In genomic region chr17:1686086-1686485, GRCh38 we compare ENCODE assay signal across 19 cellular contexts. TPM values are rescaled to one million over a fixed set of nuclear protein-coding genes. Genes with fewer than 3 reads are reported as not detected.
DNase-seq lines count a peak whose midpoint lies in the region; ATAC-seq and TF ChIP-seq lines count a peak whose summit lies in the region.
"Had no signal": no experiment of that assay in that cellular context is flagged by ENCODE, and none has a peak within 500 bp of the region (broad histone marks: within the 10 kb centered on the region; RNA-seq: fewer than 3 reads in every experiment).

No MANE protein-coding gene starts in this region.

- H3K4me2 ChIP-seq in SK-N-SH = no peak overlapping the region
- H3K4me2 ChIP-seq in GM23338 = no peak overlapping the region

- no peak overlapping the region for H3K27ac ChIP-seq in SK-N-SH (ENCODE audit: low read depth in 2 of 2, low read length in 1 of 2)
- no peak overlapping the region for H3K27ac ChIP-seq in GM23338 (ENCODE audit: low read depth)
- H3K27ac ChIP-seq: ascending aorta, coronary artery, SK-N-MC, thoracic aorta had no signal

- H3K27me3 ChIP-seq in SK-N-SH (ENCODE audit: insufficient read depth) = no peaks in the 10 kb centered on the region
- H3K27me3 ChIP-seq in GM23338 (ENCODE audit: insufficient read depth) = no peaks in the 10 kb centered on the region
- H3K27me3 ChIP-seq: ascending aorta had no signal

- H3K9me3 Mint-ChIP-seq in GM23338 = peaks cover 16% of the 10 kb centered on the region
- H3K9me3 Mint-ChIP-seq in naive thymus-derived CD8-positive, alpha-beta T cell = peaks cover 0 to 2% (median 0%) of the 10 kb centered on the region in 9 donors

- no peak overlapping the region for H2AFZ ChIP-seq in SK-N-SH (ENCODE audit: low read depth)
- no peak overlapping the region; the same call in 1 of the 2 replicates for H2AFZ ChIP-seq in GM23338

- no peak overlapping the region for H3K27ac Mint-ChIP-seq in GM23338
- H3K27ac Mint-ChIP-seq in naive thymus-derived CD8-positive, alpha-beta T cell = peak overlapping the region in 8 of 10 donors; percentile 16 to 87 (median 74)

- WGBS in SK-N-SH (ENCODE audit: low lambda C conversion rate) = 53% methylated on average over 7 of the region's 7 CpGs

- H3K27me3 Mint-ChIP-seq in GM23338 (ENCODE audit: insufficient read depth, low read depth, poor library complexity) = peaks cover 16% of the 10 kb centered on the region
- H3K27me3 Mint-ChIP-seq in naive thymus-derived CD8-positive, alpha-beta T cell = no peaks in the 10 kb centered on the region

- H3K4me1 Mint-ChIP-seq in GM23338 = peaks cover 10% of the 10 kb centered on the region
- peaks cover 23 to 39% (median 38%) of the 10 kb centered on the region in 4 donors for H3K4me1 Mint-ChIP-seq in naive thymus-derived CD8-positive, alpha-beta T cell

- TF ChIP-seq CTCF in SK-N-SH (IDR thresholded peaks at IDR 0.05) = no peak
- TF ChIP-seq CTCF in GM23338 (conservative IDR thresholded peaks at IDR 0.05; ENCODE audit: low read depth in 2 of 2) = no peak

- H3K4me3 Mint-ChIP-seq in GM23338 = peak overlapping the region; percentile 3; the same call in 1 of the 3 replicates
- H3K4me3 Mint-ChIP-seq in naive thymus-derived CD8-positive, alpha-beta T cell = peak overlapping the region in 2 of 10 donors; percentile 13 to 18
- H3K4me3 Mint-ChIP-seq: CD14-positive monocyte had no signal

- TF ChIP-seq EP300 in SK-N-SH (IDR thresholded peaks at IDR 0.05; ENCODE audit: borderline replicate concordance in 1 of 2, low read depth in 1 of 2, low read length in 1 of 2) = no peak

- H3K4me3 ChIP-seq in SK-N-SH (ENCODE audit: low read depth in 2 of 2, low read length in 1 of 2) (no peak overlapping the region), GM23338 (no peak overlapping the region)
- H3K4me3 ChIP-seq: coronary artery, SK-N-MC, thoracic aorta had no signal

- POLR2A ChIA-PET in SK-N-SH (lab: Yijun Ruan, JAX) = no interaction called here
- POLR2A ChIA-PET in naive thymus-derived CD8-positive, alpha-beta T cell (lab: Charles Lee) = no interaction called here

- no peaks in the 10 kb centered on the region for H3F3A ChIP-seq in SK-N-SH (replicated peaks; ENCODE audit: insufficient read depth)
- peaks cover 5% of the 10 kb centered on the region; the same call in 1 of the 2 replicates for H3F3A ChIP-seq in GM23338 (replicated peaks; ENCODE audit: low read depth)

- peaks cover 33% of the 10 kb centered on the region for H3K79me2 ChIP-seq in SK-N-SH (ENCODE audit: insufficient read depth)
- H3K79me2 ChIP-seq in GM23338 (replicated peaks; ENCODE audit: insufficient read depth) = peaks cover 31% of the 10 kb centered on the region

- CTCF ChIA-PET in SK-N-SH (lab: Yijun Ruan, JAX) = no interaction called here

- no peak overlapping the region for H3K9ac ChIP-seq in SK-N-SH

- H3K4me1 ChIP-seq in SK-N-SH (ENCODE audit: control insufficient read depth in 1 of 2, insufficient read depth in 2 of 2, low read depth in 1 of 2, low read length in 1 of 2) = peaks cover 4 to 9% of the 10 kb centered on the region in 2 experiments; a peak in 2 of 4 replicates
- peaks cover 5% of the 10 kb centered on the region for H3K4me1 ChIP-seq in GM23338 (ENCODE audit: insufficient read depth)

- no peaks in the 10 kb centered on the region for H3K9me2 ChIP-seq in SK-N-SH
- no peaks in the 10 kb centered on the region for H3K9me2 ChIP-seq in GM23338 (ENCODE audit: insufficient read depth)

- DNase-seq in SK-N-SH = no peak
- DNase-seq in GM23338 (ENCODE audit: low spot score) = no peak
- DNase-seq in amniotic epithelial cell (ENCODE audit: low read depth) = peak; percentile 63
- DNase-seq in naive thymus-derived CD8-positive, alpha-beta T cell = no peak
- no peak for DNase-seq in NCI-H345 treated with DMSO at 0.1 percent for 48 hours (lab: John Stamatoyannopoulos, UW; ENCODE audit: unreplicated experiment)
- DNase-seq in amygdala (lab: John Stamatoyannopoulos, UW) = no peak
- DNase-seq in T1000 (lab: John Stamatoyannopoulos, UW) = no peak
- DNase-seq: erythroblast, islet precursor cell, Karpas-422, NCI-H146, NCI-H510A, occipital lobe had no signal

- H4K20me1 ChIP-seq in SK-N-SH (ENCODE audit: insufficient read depth) (peaks cover 26% of the 10 kb centered on the region), GM23338 (replicated peaks; ENCODE audit: insufficient read depth) (peaks cover 22% of the 10 kb centered on the region)

- H3K36me3 Mint-ChIP-seq in GM23338 (ENCODE audit: low read depth) = peaks cover 44% of the 10 kb centered on the region
- peaks cover 9 to 33% (median 10%) of the 10 kb centered on the region in 3 donors for H3K36me3 Mint-ChIP-seq in naive thymus-derived CD8-positive, alpha-beta T cell

- ATAC-seq in SK-N-SH treated with all-trans-retinoic acid at 6 μM for 48 hours (no peak), GM23338 (no peak)
- no peak for ATAC-seq in naive thymus-derived CD8-positive, alpha-beta T cell

- peaks cover 18 to 20% of the 10 kb centered on the region in 2 experiments for H3K36me3 ChIP-seq in SK-N-SH (replicated peaks in 1 of 2; ENCODE audit: control insufficient read depth in 1 of 2, insufficient read depth in 2 of 2, low read length in 1 of 2)
- peaks cover 25% of the 10 kb centered on the region for H3K36me3 ChIP-seq in GM23338 (ENCODE audit: insufficient read depth)

- H3K9me3 ChIP-seq in SK-N-SH = no peaks in the 10 kb centered on the region
- H3K9me3 ChIP-seq: ascending aorta, thoracic aorta had no signal

- TF ChIP-seq RAD21 in SK-N-SH (IDR thresholded peaks at IDR 0.05; ENCODE audit: low read length) = no peak

TF ChIP-seq in SK-N-SH, 30 proteins besides CTCF, POLR2A, EP300 and RAD21 (continues in another document):
- TF ChIP-seq FOSL2 (IDR thresholded peaks at IDR 0.05; ENCODE audit: borderline replicate concordance, low read depth) = peak; percentile 48

TF ChIP-seq in GM23338, 12 proteins besides CTCF, POLR2A, EP300 and RAD21:
- no peak for TF ChIP-seq NANOG (IDR thresholded peaks at IDR 0.05; ENCODE audit: borderline replicate concordance)

RNA-seq across cellular contexts. Expression of gene PRPF8, which starts 1.4 kb away (rescaled TPM):
- polyA plus RNA-seq in SK-N-SH (2012; rRNA removed) (123 and 149 TPM in 2 replicates), GM23338 (2016; fragmentation: Nextera tagmentation; extraction: Ambion mirVana) (175 and 178 TPM in 2 replicates)
- 54.5 and 84.1 TPM in 2 replicates for polyA plus RNA-seq in SK-N-SH (2012; cell fraction: cytosol; rRNA removed)
- 251 and 315 TPM in 2 replicates for polyA plus RNA-seq in SK-N-SH (2012; cell fraction: nucleus; rRNA removed)
- 231 and 246 TPM in 2 replicates for total RNA-seq in GM23338 (2014; rRNA removed; shearing (Covaris generic))
- 100 to 1,000 TPM; 523 to 532 TPM for total RNA-seq in naive thymus-derived CD8-positive, alpha-beta T cell
- polyA plus RNA-seq in naive thymus-derived CD8-positive, alpha-beta T cell = 100 to 1,000 TPM; 133 to 227 (median 176) TPM

RNA-seq across cellular contexts. Expression of gene TLCD2, which starts 24.1 kb away (rescaled TPM):
- polyA plus RNA-seq in SK-N-SH (2012; rRNA removed) = 1.3 and 1.9 TPM in 2 replicates
- 1.7 and 1.9 TPM in 2 replicates for polyA plus RNA-seq in SK-N-SH (2012; cell fraction: cytosol; rRNA removed)
- 1.4 and 2.0 TPM in 2 replicates for polyA plus RNA-seq in SK-N-SH (2012; cell fraction: nucleus; rRNA removed)
- 0.58 and 1.4 TPM in 2 replicates for total RNA-seq in GM23338 (2014; rRNA removed; shearing (Covaris generic))
- polyA plus RNA-seq in GM23338 (2016; fragmentation: Nextera tagmentation; extraction: Ambion mirVana) = 0.64 and 0.70 TPM in 2 replicates
- total RNA-seq in naive thymus-derived CD8-positive, alpha-beta T cell = not detected
- not detected for polyA plus RNA-seq in naive thymus-derived CD8-positive, alpha-beta T cell
- polyA plus RNA-seq: CD14-positive monocyte had no signal

RNA-seq across cellular contexts. Expression of gene RILP, which starts 36.4 kb away (rescaled TPM):
- 3.8 and 4.5 TPM in 2 replicates for polyA plus RNA-seq in SK-N-SH (2012; rRNA removed)
- polyA plus RNA-seq in SK-N-SH (2012; cell fraction: cytosol; rRNA removed) = 2.7 and 3.0 TPM in 2 replicates
- 12.1 and 14.6 TPM in 2 replicates for polyA plus RNA-seq in SK-N-SH (2012; cell fraction: nucleus; rRNA removed)
- 9.2 and 17.4 TPM in 2 replicates for total RNA-seq in GM23338 (2014; rRNA removed; shearing (Covaris generic))
- 8.6 and 10.8 TPM in 2 replicates for polyA plus RNA-seq in GM23338 (2016; fragmentation: Nextera tagmentation; extraction: Ambion mirVana)
- total RNA-seq in naive thymus-derived CD8-positive, alpha-beta T cell = 1 to 10 TPM; 1.4 to 1.7 TPM
- polyA plus RNA-seq in naive thymus-derived CD8-positive, alpha-beta T cell = 1 to 10 TPM; 3.4 to 4.0 (median 3.4) TPM

RNA-seq across cellular contexts. Expression of gene WDR81, which starts 38.4 kb away (rescaled TPM):
- polyA plus RNA-seq in SK-N-SH (2012; rRNA removed) (7.2 and 9.3 TPM in 2 replicates), GM23338 (2016; fragmentation: Nextera tagmentation; extraction: Ambion mirVana) (3.5 and 3.7 TPM in 2 replicates)
- 2.4 and 4.3 TPM in 2 replicates for polyA plus RNA-seq in SK-N-SH (2012; cell fraction: cytosol; rRNA removed)
- 30.4 and 32.0 TPM in 2 replicates for polyA plus RNA-seq in SK-N-SH (2012; cell fraction: nucleus; rRNA removed)
- 14.5 and 17.6 TPM in 2 replicates for total RNA-seq in GM23338 (2014; rRNA removed; shearing (Covaris generic))
- 10 to 100 TPM; 48.2 to 50.7 TPM for total RNA-seq in naive thymus-derived CD8-positive, alpha-beta T cell
- polyA plus RNA-seq in naive thymus-derived CD8-positive, alpha-beta T cell = 10 to 100 TPM in 1 of 3 donors, 1 to 10 TPM in 2; 6.8 to 20.6 (median 9.2) TPM

RNA-seq across cellular contexts. Expression of gene SCARF1, which starts 40.6 kb away (rescaled TPM):
- polyA plus RNA-seq in SK-N-SH (2012; rRNA removed) (0.39 TPM in 2 replicates), GM23338 (2016; fragmentation: Nextera tagmentation; extraction: Ambion mirVana) (0.63 and 0.76 TPM in 2 replicates)
- polyA plus RNA-seq in SK-N-SH (2012; cell fraction: cytosol; rRNA removed) = 0.10 and 0.16 TPM in 2 replicates
- polyA plus RNA-seq in SK-N-SH (2012; cell fraction: nucleus; rRNA removed) = 2.0 and 3.6 TPM in 2 replicates
- 1.0 and 1.6 TPM in 2 replicates for total RNA-seq in GM23338 (2014; rRNA removed; shearing (Covaris generic))
- 1 to 10 TPM in 1 of 2 experiments, under 1 TPM in 1; 0.63 to 1.3 TPM for total RNA-seq in naive thymus-derived CD8-positive, alpha-beta T cell
- polyA plus RNA-seq in naive thymus-derived CD8-positive, alpha-beta T cell = under 1 TPM in 1 of 3 donors, not detected in 2; 0.25 TPM
